In genomic region chr14:92316116-92316515, GRCh38 we compare ENCODE assay signal across 19 cellular contexts. TPM values are rescaled to one million over a fixed set of nuclear protein-coding genes. Genes with fewer than 3 reads are reported as not detected.
DNase-seq lines count a peak whose midpoint lies in the region; TF ChIP-seq lines count a peak whose summit lies in the region.
"Had no signal": no experiment of that assay in that cellular context is flagged by ENCODE, and none has a peak within 500 bp of the region (broad histone marks: within the 10 kb centered on the region; RNA-seq: fewer than 3 reads in every experiment).

No MANE protein-coding gene starts in this region.

- no peak for TF ChIP-seq EP300 in esophagus muscularis mucosa (IDR thresholded peaks at IDR 0.05)

- no peak overlapping the region for H3K4me3 ChIP-seq in MM.1S (ENCODE audit: low read length)
- H3K4me3 ChIP-seq in PC-9, result peak overlapping the region; percentile 46; the same call in 1 of the 2 replicates
- H3K4me3 ChIP-seq in ascending aorta, result no peak overlapping the region
- no peak overlapping the region for H3K4me3 ChIP-seq in esophagus muscularis mucosa
- H3K4me3 ChIP-seq: MG63 had no signal

- H3F3A ChIP-seq in MM.1S (ENCODE audit: insufficient read depth, low read length) (0 out of 2 replicates have a peak, but pooled peaks cover 5% of the 10 kb centered on the region), PC-9 (ENCODE audit: insufficient read depth, low read depth) (peaks cover 12% of the 10 kb centered on the region)

- H3K9me3 ChIP-seq in MM.1S (replicated peaks; ENCODE audit: insufficient read depth, low read length) (no peaks in the 10 kb centered on the region), PC-9 (ENCODE audit: insufficient read depth, low read depth) (peaks cover 22% of the 10 kb centered on the region), ascending aorta (no peaks in the 10 kb centered on the region), esophagus muscularis mucosa (peaks cover 0 to 3% (median 0%) of the 10 kb centered on the region in 4 donors)
- H3K9me3 ChIP-seq: MG63, SK-N-SH had no signal

- H3K4me2 ChIP-seq in MM.1S (ENCODE audit: low read depth, low read length) (peak overlapping the region; percentile 9; the same call in 1 of the 2 replicates), PC-9 (peak overlapping the region; percentile 71)
- H3K4me2 ChIP-seq: SK-N-SH had no signal

- H3K27me3 ChIP-seq in MM.1S (replicated peaks; ENCODE audit: insufficient read depth, low read length) (no peaks in the 10 kb centered on the region), PC-9 (ENCODE audit: insufficient read depth, low read depth) (no peaks in the 10 kb centered on the region), ascending aorta (no peaks in the 10 kb centered on the region), esophagus muscularis mucosa (peaks cover 0 to 27% (median 0%) of the 10 kb centered on the region in 4 donors)
- H3K27me3 ChIP-seq: MG63 had no signal

- H3K9me2 ChIP-seq in MM.1S (replicated peaks; ENCODE audit: insufficient read depth, low read length), result no peaks in the 10 kb centered on the region
- H3K9me2 ChIP-seq in PC-9 (ENCODE audit: insufficient read depth), result no peaks in the 10 kb centered on the region
- H3K9me2 ChIP-seq: SK-N-SH had no signal

- no peaks in the 10 kb centered on the region for H3K79me2 ChIP-seq in MM.1S (ENCODE audit: low read length)
- H3K79me2 ChIP-seq in PC-9 (ENCODE audit: low read depth), result no peaks in the 10 kb centered on the region

- BruUV-seq in PC-9 (replicated peaks; lab: Mats Ljungman, UMichigan), result no TSS peak

- H2AFZ ChIP-seq in MM.1S (ENCODE audit: low read length) (no peak overlapping the region), PC-9 (peak overlapping the region; percentile 68; the same call in 1 of the 2 replicates)

- DNase-seq in DMS 273 (lab: John Stamatoyannopoulos, UW; ENCODE audit: unreplicated experiment), result peak; percentile 14
- no peak for DNase-seq in DMS 273 treated with DMSO at 0.1 percent for 48 hours (lab: John Stamatoyannopoulos, UW)
- peak; percentile 8 for DNase-seq in MM.1S
- DNase-seq in PC-9, result no peak
- DNase-seq in ascending aorta (ENCODE audit: low spot score in 2 of 2), result no peak
- no peak for DNase-seq in esophagus muscularis mucosa (ENCODE audit: extremely low spot score)
- DNase-seq in NCI-H2227 treated with DMSO at 0.1 percent for 48 hours (lab: John Stamatoyannopoulos, UW), result no peak
- DNase-seq: Calu3; IMR-90; KG1; MG63; NCI-H2029 treated with DMSO at 0.1 percent for 48 hours; NCI-H345; NCI-H510A treated with DMSO at 0.1 percent for 48 hours; NK-92 treated with Interleukin-12 subunit alpha and Interleukin-12 subunit beta, amount 100 ng/mL, for 24 hours; SK-N-SH; SW 1271 had no signal

- H3K36me3 ChIP-seq in MM.1S (replicated peaks; ENCODE audit: insufficient read depth, low read length), result no peaks in the 10 kb centered on the region
- no peaks in the 10 kb centered on the region; the same call in 1 of the 2 replicates for H3K36me3 ChIP-seq in PC-9 (ENCODE audit: low read depth)
- no peaks in the 10 kb centered on the region for H3K36me3 ChIP-seq in ascending aorta
- no peaks in the 10 kb centered on the region for H3K36me3 ChIP-seq in esophagus muscularis mucosa
- H3K36me3 ChIP-seq: MG63 had no signal

- H4K20me1 ChIP-seq in MM.1S (ENCODE audit: insufficient read depth, low read length), result no peaks in the 10 kb centered on the region
- H4K20me1 ChIP-seq in PC-9 (ENCODE audit: insufficient read depth), result no peaks in the 10 kb centered on the region

- intact Hi-C loops in PC-9 (cut with micrococcal nuclease; ENCODE audit: unreplicated experiment) (no loop called here), ascending aorta (cut with DNase I) (no loop called here), esophagus muscularis mucosa (cut with DNase I) (no loop called here)

- H3K9ac ChIP-seq in MM.1S (ENCODE audit: low read length), result no peak overlapping the region
- H3K9ac ChIP-seq: SK-N-SH had no signal

- no peak for TF ChIP-seq POLR2A in esophagus muscularis mucosa (IDR thresholded peaks at IDR 0.05; ENCODE audit: low read depth)

- 61% methylated on average over 5 of the region's 5 CpGs for WGBS in esophagus muscularis mucosa

- CTCF ChIA-PET in PC-9 (lab: Charles Lee), result no interaction called here

- H3K27ac ChIP-seq in MM.1S (ENCODE audit: low read length) (peak overlapping the region; percentile 48), PC-9 (peak overlapping the region; percentile 71), ascending aorta (no peak overlapping the region), esophagus muscularis mucosa (replicated peaks in 1 of 4) (no peak overlapping the region)
- H3K27ac ChIP-seq: 22Rv1 had no signal

- peaks cover 18% of the 10 kb centered on the region for H3K4me1 ChIP-seq in MM.1S (ENCODE audit: low read length)
- peaks cover 6% of the 10 kb centered on the region; the same call in 1 of the 2 replicates for H3K4me1 ChIP-seq in PC-9 (replicated peaks; ENCODE audit: insufficient read depth)
- H3K4me1 ChIP-seq in ascending aorta, result no peaks in the 10 kb centered on the region
- no peaks in the 10 kb centered on the region for H3K4me1 ChIP-seq in esophagus muscularis mucosa

- TF ChIP-seq CTCF in MM.1S (IDR thresholded peaks at IDR 0.05; ENCODE audit: low read length), result no peak
- no peak for TF ChIP-seq CTCF in PC-9 (conservative IDR thresholded peaks at IDR 0.05)
- no peak for TF ChIP-seq CTCF in ascending aorta (IDR thresholded peaks at IDR 0.05)
- TF ChIP-seq CTCF in esophagus muscularis mucosa (IDR thresholded peaks at IDR 0.05), result no peak

- POLR2A ChIA-PET in PC-9 (lab: Charles Lee; ENCODE audit: unreplicated experiment), result no interaction called here

RNA-seq across cellular contexts. Expression of gene SLC24A4, which starts 6.8 kb away (rescaled TPM):
- total RNA-seq in PC-9 (2021) (not detected in 2 replicates), ascending aorta (not detected), esophagus muscularis mucosa (1 to 10 TPM; 1.7 to 2.9 (median 2.1) TPM)
- total RNA-seq: B cell, Calu3, IMR-90 had no signal

Comparison
In these comparisons a context has a peak if more than half of its experiments do, and no peak if none do; other contexts are left out.
1. DNase-seq: peak in DMS 273 (single experiment) and MM.1S (single experiment); none in DMS 273 treated with DMSO at 0.1 percent for 48 hours (single experiment), PC-9 (0 of 2), ascending aorta (0 of 2), esophagus muscularis mucosa (single experiment) and NCI-H2227 treated with DMSO at 0.1 percent for 48 hours (single experiment).
2. H3K27ac ChIP-seq: peak in MM.1S (single experiment) and PC-9 (single experiment); none in ascending aorta (0 of 2) and esophagus muscularis mucosa (0 of 4).